ENCODE assay signal across 27 cellular contexts in genomic region chr12:38488866-38489265, GRCh38.
A peak's percentile ranks its signal among the peaks of the same experiment; 100 is the strongest.
DNase-seq lines count a peak whose midpoint lies in the region.
"Had no signal": no experiment of that assay in that cellular context is flagged by ENCODE, and none has a peak within 500 bp of the region (broad histone marks: within the 10 kb centered on the region; RNA-seq: fewer than 3 reads in every experiment).

No MANE protein-coding gene starts in this region.

- peaks cover 42% of the 10 kb centered on the region for H3K4me1 ChIP-seq in HAP-1
- H3K4me1 ChIP-seq: A549; BE2C; BLaER1; BLaER1 treated with 17β-estradiol and CSF1 and Interleukin-3, amounts not matched to agents 10 nM and 100 nM; Caco-2 had no signal

- no peak overlapping the region for H3K4me3 ChIP-seq in HAP-1
- H3K4me3 ChIP-seq: A549; BLaER1; BLaER1 treated with 17β-estradiol and CSF1 and Interleukin-3, amounts not matched to agents 10 nM and 100 nM had no signal

- no peaks in the 10 kb centered on the region for H3K27me3 ChIP-seq in HAP-1 (ENCODE audit: low read depth)
- H3K27me3 ChIP-seq: BE2C; BLaER1; BLaER1 treated with 17β-estradiol and CSF1 and Interleukin-3, amounts not matched to agents 10 nM and 100 nM had no signal

- H3K9me3 ChIP-seq in HAP-1: no peaks in the 10 kb centered on the region
- H3K9me3 ChIP-seq: A549; BE2C; BLaER1; BLaER1 treated with 17β-estradiol and CSF1 and Interleukin-3, amounts not matched to agents 10 nM and 100 nM; Caco-2 had no signal

- no peaks in the 10 kb centered on the region for H3K36me3 ChIP-seq in HAP-1 (replicated peaks)
- H3K36me3 ChIP-seq: BE2C; BLaER1; BLaER1 treated with 17β-estradiol and CSF1 and Interleukin-3, amounts not matched to agents 10 nM and 100 nM had no signal

- DNase-seq in NCI-H82 (lab: John Stamatoyannopoulos, UW): peak; percentile 55
- DNase-seq in NCI-H82 treated with DMSO at 0.1 percent for 48 hours (lab: John Stamatoyannopoulos, UW; ENCODE audit: unreplicated experiment): no peak
- peak; percentile 73 to 81 for DNase-seq in HAP-1 (ENCODE audit: low spot score in 2 of 2)
- no peak for DNase-seq in GDM1 (lab: John Stamatoyannopoulos, UW)
- DNase-seq: 8988T; ACHN; AML-193; BE2C; C1 segment of cervical spinal cord; Caco-2; Calu3; CD4-positive, alpha-beta memory T cell; CD4-positive, alpha-beta T cell; CD4-positive, CD25-positive, alpha-beta regulatory T cell; CD8-positive, alpha-beta memory T cell; CD8-positive, alpha-beta T cell; COR-L47; DMS 273 treated with DMSO at 0.1 percent for 48 hours; DMS153; DMS53; DMS79; DMS79 treated with DMSO at 0.1 percent for 48 hours; DND-41; EL had no signal

- in situ Hi-C loops in HAP-1 (cut with MboI; ENCODE audit: low sequenced_read_pairs): no loop called here

Comparison
In these comparisons a context has a peak if more than half of its experiments do, and no peak if none do; other contexts are left out.
1. DNase-seq: peak in NCI-H82 (single experiment) and HAP-1 (2 of 2); none in NCI-H82 treated with DMSO at 0.1 percent for 48 hours (single experiment) and GDM1 (single experiment).